Comparison of ENCODE assay signal across 10 cellular contexts in the genomic region with DNA sequence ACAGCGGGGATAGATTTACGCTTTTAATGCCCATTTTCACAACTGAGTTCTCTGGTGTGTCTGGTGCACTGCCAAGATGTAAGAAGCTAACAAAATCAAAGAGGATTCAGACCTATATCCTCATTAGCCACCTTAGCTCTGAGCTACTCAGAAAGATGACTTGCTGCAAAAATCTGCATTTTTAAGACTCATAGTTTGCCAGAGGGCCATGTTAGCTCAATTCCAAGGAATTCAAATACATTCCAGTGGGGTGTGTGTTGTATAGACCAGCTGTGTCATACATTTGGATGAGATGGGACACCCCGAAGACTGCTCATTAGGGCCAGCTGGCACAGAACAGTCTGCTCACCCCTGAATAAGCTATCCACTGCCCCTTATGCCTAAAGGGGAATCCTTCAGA. TPM values are rescaled to one million over a fixed set of nuclear protein-coding genes. Genes with fewer than 3 reads are reported as not detected.
DNase-seq lines count a peak whose midpoint lies in the region; ATAC-seq and TF ChIP-seq lines count a peak whose summit lies in the region.
"Had no signal": no experiment of that assay in that cellular context is flagged by ENCODE, and none has a peak within 500 bp of the region (broad histone marks: within the 10 kb centered on the region; RNA-seq: fewer than 3 reads in every experiment).

No MANE protein-coding gene starts in this region.

- DNase-seq in AG04449 (ENCODE audit: low read depth, low spot score) (peak; percentile 80), GM23248 (peak; percentile 95), adrenal gland (no peak), right lobe of liver (no peak), left cardiac atrium (no peak)
- DNase-seq: activated CD4-positive, CD25-positive, alpha-beta regulatory T cell treated with anti-CD3 and anti-CD28 coated beads, Interleukin-2, amount 50 U/mL, for 72 hours had no signal

- peak overlapping the region; percentile 73 for H3K4me2 ChIP-seq in GM23248 (ENCODE audit: unreplicated experiment)

- no peaks in the 10 kb centered on the region for H4K20me1 ChIP-seq in GM23248 (ENCODE audit: insufficient read depth)

- CTCF ChIA-PET in AG04449 (lab: Yijun Ruan, JAX) = interaction anchor here (0.6 to 2.8 kb wide), 4 partner anchors 12 to 209 kb away, joined by 3 to 7 read pairs (median 4); no protein-coding TSS in a partner anchor

- in situ Hi-C loops in GM23248 (cut with MboI) = no loop called here

- peak overlapping the region; percentile 21 for H3K9ac ChIP-seq in GM23248

- peak overlapping the region; percentile 83 for H3K27ac ChIP-seq in GM23248
- H3K27ac ChIP-seq in adrenal gland = peak overlapping the region in 3 of 5 donors; percentile 0 to 68 (median 10)
- peak overlapping the region in 2 of 3 donors; percentile 39 to 41 for H3K27ac ChIP-seq in right lobe of liver

- H3K79me2 ChIP-seq in GM23248 (ENCODE audit: insufficient read depth) = no peaks in the 10 kb centered on the region

- H3F3A ChIP-seq in GM23248 (ENCODE audit: insufficient read depth) = peaks cover 65% of the 10 kb centered on the region

- TF ChIP-seq POLR2A in adrenal gland (IDR thresholded peaks at IDR 0.05) (no peak), right lobe of liver (IDR thresholded peaks at IDR 0.05) (no peak)

- H3K9me3 ChIP-seq in GM23248 (ENCODE audit: low read depth) = no peaks in the 10 kb centered on the region
- H3K9me3 ChIP-seq in adrenal gland (replicated peaks in 1 of 3) = no peaks in the 10 kb centered on the region
- no peaks in the 10 kb centered on the region for H3K9me3 ChIP-seq in right lobe of liver

- WGBS in GM23248 (ENCODE audit: low coverage in 1 of 2, low lambda C conversion rate in 2 of 2, missing lambda C conversion rate in 2 of 2), 2 experiments = 0 to 2% methylated on average over 3 of the region's 3 CpGs
- 57 to 76% (median 67%) methylated on average over 3 of the region's 3 CpGs for WGBS in adrenal gland, 4 donors
- whole genome bisulfite sequencing in right lobe of liver (ENCODE audit: insufficient coverage, low coverage, low lambda C conversion rate, missing lambda C conversion rate) = 63% methylated on average over 3 of the region's 3 CpGs

- no peak overlapping the region for H3K4me3 ChIP-seq in AG04449 (ENCODE audit: low read depth, low read length)
- peak overlapping the region; percentile 15; the same call in 1 of the 2 replicates for H3K4me3 ChIP-seq in GM23248
- H3K4me3 ChIP-seq in adrenal gland = no peak overlapping the region
- no peak overlapping the region for H3K4me3 ChIP-seq in right lobe of liver

- no peak overlapping the region for H2AFZ ChIP-seq in GM23248

- no peaks in the 10 kb centered on the region for H3K27me3 ChIP-seq in GM23248 (replicated peaks; ENCODE audit: insufficient read depth)
- H3K27me3 ChIP-seq in adrenal gland = no peaks in the 10 kb centered on the region
- no peaks in the 10 kb centered on the region for H3K27me3 ChIP-seq in right lobe of liver

- H3K4me1 ChIP-seq in GM23248 (ENCODE audit: insufficient read depth) (peaks cover 50% of the 10 kb centered on the region), adrenal gland (replicated peaks in 1 of 2) (peaks cover 21 to 38% of the 10 kb centered on the region in 2 donors), right lobe of liver (peaks cover 0 to 82% (median 33%) of the 10 kb centered on the region in 4 donors)

- no peak for TF ChIP-seq CTCF in AG04449 (IDR thresholded peaks at IDR 0.05; ENCODE audit: insufficient read depth, low read length, missing control alignments)
- TF ChIP-seq CTCF in adrenal gland (IDR thresholded peaks at IDR 0.05) = no peak
- no peak for TF ChIP-seq CTCF in right lobe of liver (IDR thresholded peaks at IDR 0.05)

- POLR2A ChIA-PET in AG04449 (lab: Yijun Ruan, JAX) = interaction anchor here (1.4 to 1.5 kb wide), 2 partner anchors 13 to 37 kb away, joined by 3 to 5 read pairs; no protein-coding TSS in a partner anchor

- peaks cover 10% of the 10 kb centered on the region; the same call in 1 of the 2 replicates for H3K36me3 ChIP-seq in GM23248 (ENCODE audit: low read depth)
- H3K36me3 ChIP-seq in adrenal gland (replicated peaks in 1 of 2) = peaks cover 0 to 29% of the 10 kb centered on the region in 2 donors
- H3K36me3 ChIP-seq in right lobe of liver = peaks cover 0 to 22% (median 6%) of the 10 kb centered on the region in 4 donors

- intact Hi-C loops in adrenal gland (cut with DNase I) (no loop called here), right lobe of liver (cut with DNase I) (no loop called here), left cardiac atrium (cut with DNase I) (no loop called here)

- no peak for ATAC-seq in right lobe of liver
- no peak for ATAC-seq in HG02970 (IDR thresholded peaks at IDR 0.05; ENCODE audit: low FRiP score, unreplicated experiment)
- no peak for ATAC-seq in left cardiac atrium
- ATAC-seq in HG02840 (IDR thresholded peaks at IDR 0.05; ENCODE audit: low FRiP score, unreplicated experiment) = no peak
- ATAC-seq in HG03280 (IDR thresholded peaks at IDR 0.05; ENCODE audit: unreplicated experiment) = no peak

- no peaks in the 10 kb centered on the region for H3K9me2 ChIP-seq in GM23248 (ENCODE audit: insufficient read depth)

RNA-seq across cellular contexts. Expression of a gene that starts 8.9 kb away (rescaled TPM):
- total RNA-seq in GM23248 (2014; rRNA removed; shearing (Covaris generic)) = 3.7 and 5.1 TPM in 2 replicates
- polyA plus RNA-seq in GM23248 (2016; fragmentation: Nextera tagmentation; extraction: Ambion mirVana) (6.2 and 6.6 TPM in 2 replicates), adrenal gland (10 to 100 TPM; 38.1 to 57.3 (median 39.9) TPM)
- total RNA-seq in adrenal gland (10 to 100 TPM; 37.0 to 62.9 (median 42.7) TPM), right lobe of liver (10 to 100 TPM in 5 of 6 experiments, 1 to 10 TPM in 1; 9.6 to 18.6 (median 13.9) TPM), left cardiac atrium (10 to 100 TPM in 1 of 2 donors, 1 to 10 TPM in 1; 8.6 to 10.6 TPM)

RNA-seq across cellular contexts. Expression of a gene that starts 36.0 kb away (rescaled TPM):
- not detected in 2 replicates for total RNA-seq in GM23248 (2014; rRNA removed; shearing (Covaris generic))
- polyA plus RNA-seq in GM23248 (2016; fragmentation: Nextera tagmentation; extraction: Ambion mirVana) (0.43 and 0.55 TPM in 2 replicates), adrenal gland (1 to 10 TPM in 2 of 3 donors, under 1 TPM in 1; 0.35 to 3.0 (median 2.7) TPM)
- total RNA-seq in adrenal gland (1 to 10 TPM in 5 of 8 donors, under 1 TPM in 2, not detected in 1; 0.84 to 9.1 (median 2.8) TPM), right lobe of liver (under 1 TPM in 5 of 6 experiments, not detected in 1; 0.15 to 0.58 (median 0.26) TPM), left cardiac atrium (10 to 100 TPM; 11.7 to 36.8 TPM)
- total RNA-seq: chondrocyte had no signal

RNA-seq across cellular contexts. Expression of a gene that starts 51.5 kb away (rescaled TPM):
- 29.5 and 35.8 TPM in 2 replicates for total RNA-seq in GM23248 (2014; rRNA removed; shearing (Covaris generic))
- polyA plus RNA-seq in GM23248 (2016; fragmentation: Nextera tagmentation; extraction: Ambion mirVana) (28.7 and 30.7 TPM in 2 replicates), adrenal gland (10 to 100 TPM; 17.0 to 55.8 (median 21.7) TPM)
- total RNA-seq in adrenal gland (10 to 100 TPM; 30.3 to 46.3 (median 38.1) TPM), right lobe of liver (10 to 100 TPM; 21.9 to 35.0 (median 27.8) TPM), left cardiac atrium (10 to 100 TPM; 15.8 to 17.6 TPM)

RNA-seq across cellular contexts. Expression of a gene that starts 51.6 kb away (rescaled TPM):
- total RNA-seq in GM23248 (2014; rRNA removed; shearing (Covaris generic)) = 82.5 and 91.4 TPM in 2 replicates
- polyA plus RNA-seq in GM23248 (2016; fragmentation: Nextera tagmentation; extraction: Ambion mirVana) (64.1 and 66.8 TPM in 2 replicates), adrenal gland (10 to 100 TPM; 21.2 to 59.2 (median 48.1) TPM)
- total RNA-seq in adrenal gland (100 to 1,000 TPM in 2 of 8 donors, 10 to 100 TPM in 6; 39.7 to 126 (median 50.7) TPM), right lobe of liver (10 to 100 TPM; 16.7 to 37.2 (median 22.9) TPM), left cardiac atrium (10 to 100 TPM; 43.5 to 44.6 TPM)

Comparison
In these comparisons a context has a peak if more than half of its experiments do, and no peak if none do; other contexts are left out.
1. DNase-seq: peak in AG04449 (single experiment) and GM23248 (single experiment); none in adrenal gland (0 of 7), right lobe of liver (0 of 3) and left cardiac atrium (single experiment).
2. H3K27ac ChIP-seq: peak in every context shown above with its lines; median percentile 83 in GM23248; 40 in right lobe of liver; 10 in adrenal gland.